Comparison of ENCODE assay signal across 23 cellular contexts in the genomic region with DNA sequence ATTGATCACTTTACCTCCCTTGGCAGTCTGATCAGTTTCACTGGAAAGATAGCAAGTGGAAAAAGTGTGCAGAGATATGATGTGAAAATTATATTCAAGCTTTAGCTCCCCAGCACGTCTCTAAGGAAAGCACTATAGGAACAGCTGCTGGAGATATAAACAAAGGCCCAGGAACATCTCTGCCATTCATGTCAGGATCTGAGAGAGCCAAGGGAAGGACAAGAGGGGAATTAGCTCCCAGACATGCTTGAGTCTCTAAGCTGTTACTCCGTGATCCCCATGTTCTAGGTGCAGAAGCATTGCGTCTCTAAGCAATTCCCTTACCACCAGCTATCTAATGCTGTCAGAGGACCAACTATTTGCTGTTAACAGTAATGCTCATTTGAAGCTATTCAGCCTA.
DNase-seq lines count a peak whose midpoint lies in the region; ATAC-seq and TF ChIP-seq lines count a peak whose summit lies in the region.
"Had no signal": no experiment of that assay in that cellular context is flagged by ENCODE, and none has a peak within 500 bp of the region (broad histone marks: within the 10 kb centered on the region; RNA-seq: fewer than 3 reads in every experiment).

No MANE protein-coding gene starts in this region.

- in situ Hi-C loops in brain microvascular endothelial cell (cut with HindIII; ENCODE audit: low pct_ligation_motif_present, low sequenced_read_pairs) = no loop called here

- H2AFZ ChIP-seq in neural cell (ENCODE audit: low read depth, low read length) = no peak overlapping the region
- H2AFZ ChIP-seq: GM23248 had no signal

- H3K4me3 ChIP-seq in brain microvascular endothelial cell (ENCODE audit: low read depth, low read length) = no peak overlapping the region
- no peak overlapping the region for H3K4me3 ChIP-seq in neural cell (ENCODE audit: low read length)
- H3K4me3 ChIP-seq: BLaER1, GM12878, GM23248, SK-N-MC had no signal

- no peak for ATAC-seq in HG02610 (IDR thresholded peaks at IDR 0.05; ENCODE audit: unreplicated experiment)
- ATAC-seq: GM12878 had no signal

- H3K9me3 ChIP-seq in neural cell (ENCODE audit: low read length) = no peaks in the 10 kb centered on the region
- H3K9me3 ChIP-seq: BLaER1 had no signal

- DNase-seq in NCI-H2171 treated with DMSO at 0.1 percent for 48 hours (lab: John Stamatoyannopoulos, UW) (peak; percentile 58), NCI-H2171 (lab: John Stamatoyannopoulos, UW) (no peak), brain microvascular endothelial cell (peak; percentile 24), NCI-H2081 (lab: John Stamatoyannopoulos, UW) (no peak), T-helper 1 cell (no peak), AML-193 (lab: John Stamatoyannopoulos, UW) (no peak)
- DNase-seq: 8988T; CD4-positive, CD25-positive, alpha-beta regulatory T cell; GDM1; H7; NCI-H1048; NCI-H1417; NCI-H1694; NCI-H2081 treated with DMSO at 0.1 percent for 48 hours; NCI-H774; SIG-M5 had no signal

- peaks cover 13% of the 10 kb centered on the region for H3F3A ChIP-seq in neural cell (ENCODE audit: insufficient read depth, low read length, poor library complexity, severe bottlenecking)

- TF ChIP-seq RAD21 in neural cell (conservative IDR thresholded peaks at IDR 0.05) = no peak

- H3K27ac ChIP-seq in brain microvascular endothelial cell (peak overlapping the region; percentile 70), neural cell (ENCODE audit: low read length) (peak overlapping the region; percentile 22)
- H3K27ac ChIP-seq: BLaER1, GM23248, KMS-11, SK-N-MC had no signal

- H3K36me3 ChIP-seq in brain microvascular endothelial cell (replicated peaks) (no peaks in the 10 kb centered on the region), neural cell (ENCODE audit: insufficient read depth, low read length) (no peaks in the 10 kb centered on the region)
- H3K36me3 ChIP-seq: BLaER1 had no signal

- no peaks in the 10 kb centered on the region for H4K20me1 ChIP-seq in neural cell (ENCODE audit: insufficient read depth)
- H4K20me1 ChIP-seq: BLaER1 had no signal

- H3K27me3 ChIP-seq in brain microvascular endothelial cell (replicated peaks) (no peaks in the 10 kb centered on the region), neural cell (ENCODE audit: insufficient read depth, low read depth, low read length) (no peaks in the 10 kb centered on the region)
- H3K27me3 ChIP-seq: BLaER1 had no signal

- H3K9me2 ChIP-seq in neural cell (ENCODE audit: insufficient read depth, low read length) = no peaks in the 10 kb centered on the region

- TF ChIP-seq EP300 in neural cell (conservative IDR thresholded peaks at IDR 0.05; ENCODE audit: poor library complexity, severe bottlenecking) = no peak

- no peak overlapping the region for H3K9ac ChIP-seq in neural cell (ENCODE audit: low read length)
- H3K9ac ChIP-seq: BLaER1, GM23248, KMS-11 had no signal

- TF ChIP-seq CTCF in brain microvascular endothelial cell (IDR thresholded peaks at IDR 0.05; ENCODE audit: low read depth, low read length, missing control alignments) (no peak), neural cell (IDR thresholded peaks at IDR 0.05; ENCODE audit: poor library complexity, severe bottlenecking) (no peak)

- no peak overlapping the region for H3K4me2 ChIP-seq in neural cell (ENCODE audit: low read length)
- H3K4me2 ChIP-seq: BLaER1, KMS-11 had no signal

- peaks cover 5% of the 10 kb centered on the region for H3K79me2 ChIP-seq in neural cell (replicated peaks; ENCODE audit: insufficient read depth, low read length)

TF ChIP-seq in neural cell, 6 proteins besides CTCF, POLR2A, EP300 and RAD21:
- no peak for TF ChIP-seq MXI1 (conservative IDR thresholded peaks at IDR 0.05; ENCODE audit: poor library complexity, severe bottlenecking)

Comparison
In these comparisons a context has a peak if more than half of its experiments do, and no peak if none do; other contexts are left out.
1. DNase-seq: peak in NCI-H2171 treated with DMSO at 0.1 percent for 48 hours (single experiment) and brain microvascular endothelial cell (single experiment); none in NCI-H2171 (single experiment), NCI-H2081 (0 of 2), T-helper 1 cell (0 of 5) and AML-193 (0 of 2).